ENCODE assay signal across 7 cellular contexts in genomic region chr2:184596819-184597411, GRCh38. TPM values are rescaled to one million over a fixed set of nuclear protein-coding genes. Genes with fewer than 3 reads are reported as not detected.
DNase-seq lines count a peak whose midpoint lies in the region; ATAC-seq and TF ChIP-seq lines count a peak whose summit lies in the region.

No MANE protein-coding gene starts in this region.

- CTCF ChIA-PET in CD8-positive, alpha-beta memory T cell (lab: Charles Lee): no interaction called here

- H3K9me3 ChIP-seq in HUES64 (ENCODE audit: insufficient read depth, low read depth, low read length): no peaks in the 10 kb centered on the region
- no peaks in the 10 kb centered on the region for H3K9me3 ChIP-seq in adrenal gland (replicated peaks in 1 of 3)
- no peaks in the 10 kb centered on the region for H3K9me3 ChIP-seq in CD8-positive, alpha-beta memory T cell (ENCODE audit: low read length)

- peaks cover 4% of the 10 kb centered on the region; the same call in 1 of the 2 replicates for H3K4me1 ChIP-seq in HUES64 (ENCODE audit: insufficient read depth, low read length)
- H3K4me1 ChIP-seq in adrenal gland (replicated peaks in 1 of 2): peaks cover 5 to 8% of the 10 kb centered on the region in 2 donors
- no peaks in the 10 kb centered on the region for H3K4me1 ChIP-seq in CD8-positive, alpha-beta memory T cell (ENCODE audit: insufficient read depth, low read length)

- peaks cover 55% of the 10 kb centered on the region for H3K27me3 ChIP-seq in HUES64 (ENCODE audit: insufficient read depth, low read length)
- peaks cover 12% of the 10 kb centered on the region for H3K27me3 ChIP-seq in adrenal gland
- H3K27me3 ChIP-seq in CD8-positive, alpha-beta memory T cell (ENCODE audit: insufficient read depth, low read length, poor library complexity, severe bottlenecking): peaks cover 3% of the 10 kb centered on the region

- no peak overlapping the region for H3K9ac ChIP-seq in HUES64 (ENCODE audit: low read depth, low read length)

- H3K4me3 ChIP-seq in HUES64 (ENCODE audit: low read length): peak overlapping the region; percentile 63
- peak overlapping the region in 1 of 4 donors; percentile 68 for H3K4me3 ChIP-seq in adrenal gland
- no peak overlapping the region for H3K4me3 ChIP-seq in CD8-positive, alpha-beta memory T cell (ENCODE audit: low read length)

- peaks cover 4 to 15% (median 15%) of the 10 kb centered on the region in 3 donors for H3K4me1 Mint-ChIP-seq in CD8-positive, alpha-beta memory T cell

- peaks cover 18 to 41% of the 10 kb centered on the region in 2 donors for H3K27me3 Mint-ChIP-seq in CD8-positive, alpha-beta memory T cell

- no peak for TF ChIP-seq POLR2A in adrenal gland (IDR thresholded peaks at IDR 0.05)

- no peaks in the 10 kb centered on the region for H3K36me3 ChIP-seq in HUES64 (ENCODE audit: insufficient read depth, low read length)
- H3K36me3 ChIP-seq in adrenal gland (replicated peaks in 1 of 2): no peaks in the 10 kb centered on the region
- no peaks in the 10 kb centered on the region for H3K36me3 ChIP-seq in CD8-positive, alpha-beta memory T cell (ENCODE audit: insufficient read depth, low read length)

- H3K36me3 Mint-ChIP-seq in CD8-positive, alpha-beta memory T cell: no peaks in the 10 kb centered on the region

- POLR2A ChIA-PET in CD8-positive, alpha-beta memory T cell (lab: Charles Lee): no interaction called here

- peak; percentile 12 for DNase-seq in left kidney (ENCODE audit: low read depth, low spot score)
- DNase-seq in UCSD-AML1 (lab: John Stamatoyannopoulos, UW; ENCODE audit: unreplicated experiment): no peak
- no peak for DNase-seq in adrenal gland
- no peak for DNase-seq in CD8-positive, alpha-beta memory T cell

- H3K27ac ChIP-seq in HUES64 (ENCODE audit: low read depth, low read length): no peak overlapping the region
- H3K27ac ChIP-seq in angular gyrus (ENCODE audit: low read depth, low read length): peak overlapping the region; percentile 64
- H3K27ac ChIP-seq in adrenal gland: peak overlapping the region in 1 of 5 donors; percentile 77
- H3K27ac ChIP-seq in CD8-positive, alpha-beta memory T cell (ENCODE audit: low read depth, low read length): no peak overlapping the region

- peaks cover 6 to 20% (median 7%) of the 10 kb centered on the region in 5 donors for H3K9me3 Mint-ChIP-seq in CD8-positive, alpha-beta memory T cell

- peak overlapping the region in 1 of 7 donors; percentile 17 for H3K4me3 Mint-ChIP-seq in CD8-positive, alpha-beta memory T cell

- intact Hi-C loops in adrenal gland (cut with DNase I): no loop called here

- no peak for TF ChIP-seq CTCF in adrenal gland (IDR thresholded peaks at IDR 0.05)

- peak; percentile 36 for ATAC-seq in GM18858 (IDR thresholded peaks at IDR 0.05; ENCODE audit: unreplicated experiment)

- H3K27ac Mint-ChIP-seq in CD8-positive, alpha-beta memory T cell: no peak overlapping the region

- 64% methylated on average over 5 of the region's 5 CpGs for WGBS in HUES64
- 26 to 41% (median 29%) methylated on average over 5 of the region's 5 CpGs for WGBS in adrenal gland, 4 donors

RNA-seq across cellular contexts. Expression of gene ZNF804A, which starts 1.4 kb away (rescaled TPM):
- polyA plus RNA-seq in HUES64 (2013, experiment 1 of 2): 0.35 TPM
- polyA plus RNA-seq in HUES64 (2013, experiment 2 of 2): 0.44 TPM
- total RNA-seq in adrenal gland: under 1 TPM in 7 of 8 donors, not detected in 1; 0.07 to 0.35 (median 0.10) TPM
- polyA plus RNA-seq in adrenal gland: under 1 TPM; 0.10 to 0.53 (median 0.32) TPM
- total RNA-seq in CD8-positive, alpha-beta memory T cell: not detected
- polyA plus RNA-seq in CD8-positive, alpha-beta memory T cell: not detected
